8 cellular contexts compared by ENCODE assay signal in the genomic region with DNA sequence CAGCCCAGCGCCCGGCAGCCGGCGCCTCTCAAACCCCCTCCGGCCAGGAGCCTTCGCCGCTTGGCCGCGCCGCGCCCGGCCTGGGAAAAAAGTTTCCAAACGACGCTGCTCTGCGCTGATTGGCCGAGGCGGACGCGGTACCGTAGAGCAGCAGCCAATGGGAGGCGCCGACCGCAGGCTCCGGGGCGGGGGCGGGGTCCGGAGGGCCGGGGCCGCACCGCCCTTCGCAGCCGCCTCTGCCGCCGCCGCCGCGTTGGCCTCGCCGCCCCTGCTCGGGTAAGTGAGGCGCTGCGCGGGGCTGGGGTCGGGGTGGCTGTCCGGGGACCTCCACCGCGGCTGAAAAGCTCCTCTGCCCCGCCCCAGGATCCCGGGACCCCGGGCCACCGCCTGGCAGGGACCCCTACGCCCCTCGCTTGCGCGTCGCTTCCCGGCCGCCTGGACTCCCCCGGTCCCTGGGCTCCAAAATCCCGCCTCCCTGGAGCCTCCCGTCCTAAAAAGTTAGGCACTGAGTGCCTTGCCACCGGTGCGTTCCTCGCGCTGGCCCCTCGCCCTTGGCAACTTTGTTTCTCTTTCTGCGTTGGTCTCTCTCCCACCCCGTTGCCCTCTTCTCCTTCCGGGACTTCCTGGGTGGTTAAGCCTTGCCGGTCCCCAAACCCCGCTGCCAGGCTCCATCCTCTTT. TPM values are rescaled to one million over a fixed set of nuclear protein-coding genes. Genes with fewer than 3 reads are reported as not detected.
DNase-seq lines count a peak whose midpoint lies in the region; ATAC-seq and TF ChIP-seq lines count a peak whose summit lies in the region.

A gene with protein sequence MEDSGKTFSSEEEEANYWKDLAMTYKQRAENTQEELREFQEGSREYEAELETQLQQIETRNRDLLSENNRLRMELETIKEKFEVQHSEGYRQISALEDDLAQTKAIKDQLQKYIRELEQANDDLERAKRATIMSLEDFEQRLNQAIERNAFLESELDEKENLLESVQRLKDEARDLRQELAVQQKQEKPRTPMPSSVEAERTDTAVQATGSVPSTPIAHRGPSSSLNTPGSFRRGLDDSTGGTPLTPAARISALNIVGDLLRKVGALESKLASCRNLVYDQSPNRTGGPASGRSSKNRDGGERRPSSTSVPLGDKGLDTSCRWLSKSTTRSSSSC (plus strand): TSS at position 227 of the 679 bp plus-strand sequence. CDS start 14,534 bp downstream, outside the sequence.

- DNase-seq in AG04450 (ENCODE audit: low read depth, low spot score) (peak; percentile 56), NCI-H345 (lab: John Stamatoyannopoulos, UW) (peak; percentile 88), islet precursor cell (peak; percentile 97)
- peak; percentile 69 for DNase-seq in activated CD4-positive, CD25-positive, alpha-beta regulatory T cell treated with anti-CD3 and anti-CD28 coated beads, Interleukin-2, amount 50 U/mL, for 16 hours (ENCODE audit: low read depth, low spot score)
- peak; percentile 76 for DNase-seq in central memory CD4-positive, alpha-beta T cell
- peak; percentile 70 to 83 for DNase-seq in stimulated activated CD4-positive, alpha-beta T cell treated with anti-CD3 and anti-CD28 coated beads, Interleukin-12 subunit alpha, Interleukin-12 subunit beta, amount 100 ng/mL, for 24 hours (ENCODE audit: low read depth in 2 of 2)

- H3K27me3 ChIP-seq in AG04450 (ENCODE audit: control insufficient read depth, insufficient read depth, low read length), result no peaks in the 10 kb centered on the region

- ATAC-seq in GM18868 (IDR thresholded peaks at IDR 0.05; ENCODE audit: unreplicated experiment), result peak; percentile 75
- peak; percentile 64 for ATAC-seq in HG03097 (IDR thresholded peaks at IDR 0.05; ENCODE audit: low FRiP score, unreplicated experiment)

- H3K9me3 ChIP-seq in AG04450 (ENCODE audit: control insufficient read depth, insufficient read depth, low read length), result no peaks in the 10 kb centered on the region

- POLR2A ChIA-PET in AG04450 (lab: Yijun Ruan, JAX), result no interaction called here

- CTCF ChIA-PET in AG04450 (lab: Charles Lee), result interaction anchor here (1.2 kb wide), 2 partner anchors 32 to 53 kb away, joined by 3 read pairs; no protein-coding TSS in a partner anchor

- TF ChIP-seq CTCF in AG04450 (IDR thresholded peaks at IDR 0.05; ENCODE audit: low read depth, low read length), result no peak

- H3K4me3 ChIP-seq in AG04450 (ENCODE audit: low read depth, low read length), result peak within 1 kb of the TSS; percentile 86

- H3K27ac ChIP-seq in AG04450 (ENCODE audit: low read depth, low read length), result peak within 1 kb of the TSS; percentile 39

RNA-seq across cellular contexts. Expression of the gene that starts here (rescaled TPM):
- 28.1 and 29.9 TPM in 2 replicates for polyA plus RNA-seq in AG04450 (2011; rRNA removed)
- polyA minus RNA-seq in AG04450 (2011; rRNA and poly(A)+ RNA removed), result 24.2 and 26.1 TPM in 2 replicates

Comparison
In these comparisons a context has a peak if more than half of its experiments do, and no peak if none do; other contexts are left out.
1. Peak in every context shown above with its lines: DNase-seq, ATAC-seq, H3K4me3 ChIP-seq and H3K27ac ChIP-seq.